Comparison of ENCODE assay signal across 8 cellular contexts in genomic region chr13:75415720-75416119, GRCh38.
A peak's percentile ranks its signal among the peaks of the same experiment; 100 is the strongest.
DNase-seq lines count a peak whose midpoint lies in the region; ATAC-seq and TF ChIP-seq lines count a peak whose summit lies in the region.

No MANE protein-coding gene starts in this region.

- H3K27me3 Mint-ChIP-seq in Calu3 (ENCODE audit: unreplicated experiment): no peaks in the 10 kb centered on the region

- H3K9me3 Mint-ChIP-seq in Calu3 (ENCODE audit: low read depth, unreplicated experiment): no peaks in the 10 kb centered on the region

- TF ChIP-seq CTCF in fibroblast of the aortic adventitia (IDR thresholded peaks at IDR 0.05; ENCODE audit: insufficient read depth, low read length) (no peak), Calu3 (IDR thresholded peaks at IDR 0.05; ENCODE audit: unreplicated experiment) (no peak)

- ATAC-seq in GM19351 (IDR thresholded peaks at IDR 0.05; ENCODE audit: unreplicated experiment) (no peak), HG02642 (IDR thresholded peaks at IDR 0.05; ENCODE audit: poor library complexity, unreplicated experiment) (no peak)

- DNase-seq in GM03348 (ENCODE audit: low spot score) (peak; percentile 72), RPMI7951 (ENCODE audit: low read depth) (peak; percentile 69), fibroblast of the aortic adventitia (ENCODE audit: low read depth) (peak; percentile 87), skeletal muscle cell (ENCODE audit: low read depth) (peak; percentile 85), Calu3 (no peak), DMS 273 (lab: John Stamatoyannopoulos, UW; ENCODE audit: unreplicated experiment) (no peak)

- BruUV-seq in Calu3 (replicated peaks; lab: Mats Ljungman, UMichigan): no TSS peak

- H3K36me3 Mint-ChIP-seq in Calu3 (ENCODE audit: insufficient read depth, unreplicated experiment): peaks cover 6% of the 10 kb centered on the region

- peaks cover 18% of the 10 kb centered on the region for H3K4me1 Mint-ChIP-seq in Calu3 (ENCODE audit: low read depth, unreplicated experiment)

- intact Hi-C loops in Calu3 (cut with micrococcal nuclease; ENCODE audit: unreplicated experiment): no loop called here

- H3K4me3 ChIP-seq in fibroblast of the aortic adventitia (ENCODE audit: low read depth, low read length) (no peak overlapping the region), skeletal muscle cell (ENCODE audit: low read depth, low read length) (no peak overlapping the region)

- CTCF ChIA-PET in Calu3 (lab: Charles Lee): interaction anchor here (1.2 kb wide), 1 partner anchor 13 kb away, joined by 5 read pairs; no protein-coding TSS in a partner anchor

- H3K27ac Mint-ChIP-seq in Calu3 (ENCODE audit: unreplicated experiment): no peak overlapping the region

- H3K4me3 Mint-ChIP-seq in Calu3 (ENCODE audit: low read depth, unreplicated experiment): no peak overlapping the region

Comparison
In these comparisons a context has a peak if more than half of its experiments do, and no peak if none do; other contexts are left out.
1. DNase-seq: peak in GM03348 (single experiment), RPMI7951 (single experiment), fibroblast of the aortic adventitia (single experiment) and skeletal muscle cell (single experiment); none in Calu3 (single experiment) and DMS 273 (single experiment).